8 cellular contexts compared by ENCODE assay signal in genomic region chr5:140648132-140648432, GRCh38. TPM values are rescaled to one million over a fixed set of nuclear protein-coding genes. Genes with fewer than 3 reads are reported as not detected.
DNase-seq lines count a peak whose midpoint lies in the region; ATAC-seq, FAIRE-seq and TF ChIP-seq lines count a peak whose summit lies in the region.

No MANE protein-coding gene starts in this region.

- CTCF ChIA-PET in Panc1 (lab: Charles Lee) = interaction anchor here (0.6 to 0.7 kb wide), 2 partner anchors 75 to 244 kb away, joined by 3 to 4 read pairs; no protein-coding TSS in a partner anchor

- WGBS in esophagus squamous epithelium, 2 donors = 0 to 1% methylated on average over 11 of the region's 11 CpGs
- 0 to 1% methylated on average over 11 of the region's 11 CpGs for WGBS in sigmoid colon, 2 donors

- H3K4me3 ChIP-seq in Panc1 (ENCODE audit: low read depth in 2 of 2, low read length in 2 of 2) (peak overlapping the region; percentile 91 to 94), esophagus squamous epithelium (peak overlapping the region; percentile 64 to 93 (median 86)), sigmoid colon (peak overlapping the region; percentile 79 to 98 (median 85))

- POLR2A ChIA-PET in Panc1 (lab: Charles Lee) = interaction anchor here (0.5 to 1.2 kb wide), 10 partner anchors 9 to 969 kb away, joined by 3 to 6 read pairs (median 3); no protein-coding TSS in a partner anchor

- H3K9me3 ChIP-seq in Panc1 (ENCODE audit: control insufficient read depth, insufficient read depth, low read depth, low read length) (no peaks in the 10 kb centered on the region), esophagus squamous epithelium (no peaks in the 10 kb centered on the region), sigmoid colon (no peaks in the 10 kb centered on the region)

- TF ChIP-seq POLR2A in GM12892 (IDR thresholded peaks at IDR 0.05; ENCODE audit: low read depth, low read length) (no peak), esophagus squamous epithelium (IDR thresholded peaks at IDR 0.05) (no peak), sigmoid colon (IDR thresholded peaks at IDR 0.05) (no peak)

- intact Hi-C loops in Panc1 (cut with micrococcal nuclease; ENCODE audit: unreplicated experiment) (no loop called here), esophagus squamous epithelium (cut with DNase I) (loop anchor here (10.0 kb wide), 1 partner anchor 243 kb away; the partner anchor contains the start of gene ANKHD1), sigmoid colon (cut with DNase I) (loop anchor here (2.0 to 10.0 kb wide), 4 partner anchors 17 to 273 kb away; partner anchors contain the start of genes ANKHD1, HARS1, HARS2 and WDR55)

- TF ChIP-seq CTCF in Panc1 (IDR thresholded peaks at IDR 0.05) = no peak
- no peak for TF ChIP-seq CTCF in esophagus squamous epithelium (IDR thresholded peaks at IDR 0.05)
- TF ChIP-seq CTCF in sigmoid colon (IDR thresholded peaks at IDR 0.05) = no peak

- ATAC-seq in Panc1 = no peak

- DNase-seq in GM12892 (ENCODE audit: insufficient read length) (no peak), Panc1 (ENCODE audit: low read depth, low spot score) (no peak), esophagus squamous epithelium (lab: John Stamatoyannopoulos, UW) (no peak), sigmoid colon (no peak), ureter (ENCODE audit: low spot score) (no peak), GDM1 (lab: John Stamatoyannopoulos, UW) (no peak), amygdala (lab: John Stamatoyannopoulos, UW) (no peak)
- DNase-seq in stimulated activated CD4-positive, alpha-beta T cell treated with anti-CD3 and anti-CD28 coated beads, Interleukin-2, amount 100 ng/mL, for 48 hours = no peak

- peak; percentile 66 for FAIRE-seq in GM12892 (lab: Jason Lieb, UNC)

- H3K27ac ChIP-seq in Panc1 (ENCODE audit: low read length) = peak overlapping the region; percentile 87
- H3K27ac ChIP-seq in esophagus squamous epithelium = peak overlapping the region; percentile 84 to 91 (median 90)
- peak overlapping the region; percentile 83 to 90 (median 86) for H3K27ac ChIP-seq in sigmoid colon

- H3K27me3 ChIP-seq in Panc1 (ENCODE audit: control insufficient read depth, insufficient read depth, low read length) = no peaks in the 10 kb centered on the region
- no peaks in the 10 kb centered on the region for H3K27me3 ChIP-seq in esophagus squamous epithelium
- H3K27me3 ChIP-seq in sigmoid colon = no peaks in the 10 kb centered on the region

- H3K36me3 ChIP-seq in Panc1 (ENCODE audit: control insufficient read depth, insufficient read depth, low read length) = peaks cover 20% of the 10 kb centered on the region; the same call in 1 of the 2 replicates
- peaks cover 0 to 74% (median 33%) of the 10 kb centered on the region in 3 donors for H3K36me3 ChIP-seq in esophagus squamous epithelium
- H3K36me3 ChIP-seq in sigmoid colon = peaks cover 12 to 78% (median 48%) of the 10 kb centered on the region in 4 donors

- H3K4me1 ChIP-seq in Panc1 (ENCODE audit: control insufficient read depth, insufficient read depth, low read length) = peaks cover 9% of the 10 kb centered on the region
- peaks cover 7 to 47% (median 8%) of the 10 kb centered on the region in 3 donors for H3K4me1 ChIP-seq in esophagus squamous epithelium
- peaks cover 0 to 38% (median 28%) of the 10 kb centered on the region in 4 donors for H3K4me1 ChIP-seq in sigmoid colon

- TF ChIP-seq EP300 in sigmoid colon (IDR thresholded peaks at IDR 0.05) = no peak

- in situ Hi-C loops in Panc1 (cut with HindIII; ENCODE audit: low pct_unique_long_range_greater_than_20kb, low sequenced_read_pairs) = no loop called here

- BruUV-seq in Panc1 (replicated peaks; lab: Mats Ljungman, UMichigan) = TSS peak; percentile 93

RNA-seq across cellular contexts. Expression of gene IK, which starts 0.5 kb away (rescaled TPM):
- polyA plus RNA-seq in GM12892 (2012; ENCODE audit: missing spikeins) = 90.6 TPM
- total RNA-seq in Panc1 (2021; ENCODE audit: unreplicated experiment) (98.2 TPM), esophagus squamous epithelium (100 to 1,000 TPM in 1 of 4 donors, 10 to 100 TPM in 3; 44.9 to 110 (median 79.8) TPM), sigmoid colon (100 to 1,000 TPM; 120 to 146 (median 136) TPM), ureter (78.8 TPM)
- 167 TPM for polyA plus RNA-seq in Panc1 (2012; ENCODE audit: insufficient read length)
- 10 to 100 TPM; 70.3 to 79.4 (median 73.5) TPM for polyA plus RNA-seq in sigmoid colon

RNA-seq across cellular contexts. Expression of gene NDUFA2, which starts 0.7 kb away (rescaled TPM):
- 139 TPM for polyA plus RNA-seq in GM12892 (2012; ENCODE audit: missing spikeins)
- total RNA-seq in Panc1 (2021; ENCODE audit: unreplicated experiment) (81.7 TPM), esophagus squamous epithelium (10 to 100 TPM; 31.3 to 56.3 (median 42.5) TPM), sigmoid colon (10 to 100 TPM; 48.7 to 90.3 (median 73.6) TPM), ureter (48.1 TPM)
- 174 TPM for polyA plus RNA-seq in Panc1 (2012; ENCODE audit: insufficient read length)
- polyA plus RNA-seq in sigmoid colon = 100 to 1,000 TPM; 189 to 360 (median 314) TPM

RNA-seq across cellular contexts. Expression of gene TMCO6, which starts 8.8 kb away (rescaled TPM):
- 11.2 TPM for polyA plus RNA-seq in GM12892 (2012; ENCODE audit: missing spikeins)
- total RNA-seq in Panc1 (2021; ENCODE audit: unreplicated experiment) = 18.9 TPM
- polyA plus RNA-seq in Panc1 (2012; ENCODE audit: insufficient read length) = 15.4 TPM
- 10 to 100 TPM; 18.4 to 46.7 (median 28.2) TPM for total RNA-seq in esophagus squamous epithelium
- total RNA-seq in sigmoid colon = 10 to 100 TPM; 27.3 to 40.2 (median 35.6) TPM
- 10 to 100 TPM in 1 of 3 donors, 1 to 10 TPM in 2; 3.9 to 30.5 (median 5.4) TPM for polyA plus RNA-seq in sigmoid colon
- 24.1 TPM for total RNA-seq in ureter

RNA-seq across cellular contexts. Expression of gene CD14, which starts 15.1 kb away (rescaled TPM):
- 0.17 TPM for polyA plus RNA-seq in GM12892 (2012; ENCODE audit: missing spikeins)
- 2.5 TPM for total RNA-seq in Panc1 (2021; ENCODE audit: unreplicated experiment)
- polyA plus RNA-seq in Panc1 (2012; ENCODE audit: insufficient read length) = 1.8 TPM
- 10 to 100 TPM in 3 of 4 donors, 1 to 10 TPM in 1; 7.6 to 58.1 (median 30.9) TPM for total RNA-seq in esophagus squamous epithelium
- total RNA-seq in sigmoid colon = 10 to 100 TPM; 20.8 to 96.9 (median 72.0) TPM
- 100 to 1,000 TPM in 1 of 3 donors, 10 to 100 TPM in 2; 42.7 to 178 (median 52.3) TPM for polyA plus RNA-seq in sigmoid colon
- 17.3 TPM for total RNA-seq in ureter

RNA-seq across cellular contexts. Expression of gene WDR55, which starts 16.6 kb away (rescaled TPM):
- 16.4 TPM for polyA plus RNA-seq in GM12892 (2012; ENCODE audit: missing spikeins)
- total RNA-seq in Panc1 (2021; ENCODE audit: unreplicated experiment) (49.2 TPM), esophagus squamous epithelium (10 to 100 TPM; 24.2 to 29.5 (median 25.4) TPM), sigmoid colon (10 to 100 TPM; 13.2 to 18.0 (median 15.1) TPM), ureter (26.3 TPM)
- 34.0 TPM for polyA plus RNA-seq in Panc1 (2012; ENCODE audit: insufficient read length)
- polyA plus RNA-seq in sigmoid colon = 10 to 100 TPM; 19.2 to 35.0 (median 29.8) TPM
